Comparison of ENCODE assay signal across 1 cellular context in the genomic region with DNA sequence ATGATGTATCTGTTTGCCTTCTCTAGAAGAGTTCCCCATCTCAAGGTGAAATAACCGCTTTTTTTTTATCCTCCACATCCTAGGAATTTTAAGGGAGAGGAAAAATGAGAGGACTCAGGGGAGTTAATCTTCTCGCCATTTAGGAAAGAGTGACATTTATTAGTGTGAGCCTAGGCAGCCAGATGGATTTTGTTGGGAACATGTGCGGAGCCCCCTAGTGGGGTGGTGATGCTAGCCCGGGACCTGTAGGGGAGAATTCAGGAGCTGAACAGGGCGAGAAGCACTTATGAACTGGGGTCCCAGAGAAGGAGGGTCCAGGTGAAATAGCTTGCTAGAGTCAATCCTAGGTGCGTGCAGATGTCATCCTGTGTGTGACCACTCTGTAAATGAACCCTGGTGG.
TF ChIP-seq lines count a peak whose summit lies in the region.

No MANE protein-coding gene starts in this region.

TF ChIP-seq in GM12878, 131 proteins besides CTCF, POLR2A, EP300 and RAD21 (continued from another document):
- TF ChIP-seq KDM1A (IDR thresholded peaks at IDR 0.05; ENCODE audit: borderline replicate concordance) (no peak), STAT3 (IDR thresholded peaks at IDR 0.05; ENCODE audit: low read depth, low read length) (no peak), CEBPB (IDR thresholded peaks at IDR 0.05; ENCODE audit: borderline replicate concordance in 1 of 2, low read depth in 2 of 2, low read length in 2 of 2) (no peak)
- TF ChIP-seq, protein P1, sequence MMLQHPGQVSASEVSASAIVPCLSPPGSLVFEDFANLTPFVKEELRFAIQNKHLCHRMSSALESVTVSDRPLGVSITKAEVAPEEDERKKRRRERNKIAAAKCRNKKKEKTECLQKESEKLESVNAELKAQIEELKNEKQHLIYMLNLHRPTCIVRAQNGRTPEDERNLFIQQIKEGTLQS (IDR thresholded peaks at IDR 0.05; ENCODE audit: borderline replicate concordance, extremely low read depth, low read depth, low read length) = no peak
TF ChIP-seq in GM12878: peak in this region for 0.
